ENCODE assay signal across 8 cellular contexts in the genomic region with DNA sequence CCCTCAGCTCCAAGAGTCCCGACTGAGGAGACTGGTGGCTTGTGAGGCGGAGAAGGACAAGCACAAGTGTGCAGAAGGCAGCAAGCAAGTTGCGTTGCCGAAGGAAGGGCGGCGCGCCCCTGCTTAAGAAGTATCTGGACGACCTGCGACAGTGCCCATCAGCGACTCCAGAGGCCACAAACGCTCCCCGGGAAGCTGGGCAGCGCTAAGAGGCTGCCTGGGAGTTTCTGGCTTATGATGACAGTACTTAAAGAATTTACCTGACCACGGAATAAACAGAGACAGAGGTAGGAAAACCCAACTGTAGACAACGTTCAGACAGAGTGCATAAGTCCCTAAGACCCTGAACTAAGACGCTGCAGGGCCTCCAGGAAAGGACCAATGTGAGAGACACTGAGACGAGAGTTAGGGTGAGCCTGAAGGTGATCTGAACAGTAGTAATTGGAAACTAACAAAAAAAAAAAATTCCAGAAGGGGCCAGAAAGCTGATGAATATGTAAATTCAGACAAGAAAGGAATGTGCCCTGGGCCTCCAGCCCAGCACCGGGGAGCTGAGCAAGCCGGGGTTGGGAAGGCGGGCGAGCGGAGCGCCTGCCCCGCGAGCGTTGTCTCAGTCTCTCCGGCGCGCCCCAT. TPM values are rescaled to one million over a fixed set of nuclear protein-coding genes. Genes with fewer than 3 reads are reported as not detected.
DNase-seq lines count a peak whose midpoint lies in the region; FAIRE-seq lines count a peak whose summit lies in the region.

No MANE protein-coding gene starts in this region.

- H3K36me3 ChIP-seq in HUES48 (ENCODE audit: control insufficient read depth, insufficient read depth, low read length): no peaks in the 10 kb centered on the region
- no peaks in the 10 kb centered on the region for H3K36me3 ChIP-seq in stomach smooth muscle (ENCODE audit: control insufficient read depth in 2 of 2, insufficient read depth in 2 of 2, low read length in 2 of 2)

- H3K27me3 ChIP-seq in HUES48 (ENCODE audit: control insufficient read depth, insufficient read depth, low read length) (peaks cover 39% of the 10 kb centered on the region), stomach smooth muscle (ENCODE audit: control insufficient read depth in 1 of 2, insufficient read depth in 2 of 2, low read length in 2 of 2) (peaks cover 0 to 2% of the 10 kb centered on the region in 2 donors)

- POLR2A ChIA-PET in activated CD4-positive, alpha-beta T cell treated with anti-CD3 and anti-CD28 coated beads, Interleukin-2, amount 10 ng/mL, durations not matched to agents 7 days and 5 days (lab: Charles Lee): interaction anchor here (0.9 to 1.6 kb wide), 4 partner anchors 67 to 158 kb away, joined by 4 to 9 read pairs (median 8); no protein-coding TSS in a partner anchor

- DNase-seq in activated CD4-positive, alpha-beta T cell treated with anti-CD3 and anti-CD28 coated beads, Interleukin-2, amount 10 ng/mL, durations not matched to agents 7 days and 5 days: peak; percentile 14
- DNase-seq in activated CD4-positive, alpha-beta T cell treated with anti-CD3 and anti-CD28 coated beads, Interleukin-2, amount 50 U/mL, for 4 hours: no peak
- no peak for DNase-seq in activated naive CD8-positive, alpha-beta T cell treated with anti-CD3 and anti-CD28 coated beads for 36 hours
- DNase-seq in immature natural killer cell (no peak), HTR-8/SVneo (ENCODE audit: insufficient read length, low spot score) (no peak), GM19240 (ENCODE audit: insufficient read length, low spot score) (no peak)

- H3K4me3 Mint-ChIP-seq in activated CD4-positive, alpha-beta T cell treated with anti-CD3 and anti-CD28 coated beads, Interleukin-2, amount 10 ng/mL, durations not matched to agents 7 days and 5 days: peak overlapping the region; percentile 92
- peak overlapping the region; percentile 93 for H3K4me3 Mint-ChIP-seq in activated naive CD8-positive, alpha-beta T cell treated with anti-CD3 and anti-CD28 coated beads for 36 hours
- H3K4me3 Mint-ChIP-seq in immature natural killer cell: peak overlapping the region; percentile 91 to 98 (median 96)

- H3K36me3 Mint-ChIP-seq in activated CD4-positive, alpha-beta T cell treated with anti-CD3 and anti-CD28 coated beads, Interleukin-2, amount 10 ng/mL, durations not matched to agents 7 days and 5 days (ENCODE audit: low read depth): peaks cover 31% of the 10 kb centered on the region
- H3K36me3 Mint-ChIP-seq in activated naive CD8-positive, alpha-beta T cell treated with anti-CD3 and anti-CD28 coated beads for 36 hours: peaks cover 19% of the 10 kb centered on the region
- H3K36me3 Mint-ChIP-seq in immature natural killer cell: peaks cover 0 to 5% (median 0%) of the 10 kb centered on the region in 3 donors

- H3K27ac ChIP-seq in HUES48 (ENCODE audit: low read depth, low read length): peak overlapping the region; percentile 72
- no peak overlapping the region for H3K27ac ChIP-seq in stomach smooth muscle (ENCODE audit: low read length)

- peaks cover 8% of the 10 kb centered on the region for H3K27me3 Mint-ChIP-seq in activated CD4-positive, alpha-beta T cell treated with anti-CD3 and anti-CD28 coated beads, Interleukin-2, amount 10 ng/mL, durations not matched to agents 7 days and 5 days
- no peaks in the 10 kb centered on the region for H3K27me3 Mint-ChIP-seq in activated naive CD8-positive, alpha-beta T cell treated with anti-CD3 and anti-CD28 coated beads for 36 hours
- H3K27me3 Mint-ChIP-seq in immature natural killer cell (ENCODE audit: low read depth in 3 of 3): peaks cover 11 to 21% (median 16%) of the 10 kb centered on the region in 3 donors

- peaks cover 71% of the 10 kb centered on the region for H3K4me1 Mint-ChIP-seq in activated CD4-positive, alpha-beta T cell treated with anti-CD3 and anti-CD28 coated beads, Interleukin-2, amount 10 ng/mL, durations not matched to agents 7 days and 5 days
- H3K4me1 Mint-ChIP-seq in activated naive CD8-positive, alpha-beta T cell treated with anti-CD3 and anti-CD28 coated beads for 36 hours: peaks cover 56% of the 10 kb centered on the region
- H3K4me1 Mint-ChIP-seq in immature natural killer cell: peaks cover 63 to 75% of the 10 kb centered on the region in 2 donors

- H3K9ac ChIP-seq in HUES48 (ENCODE audit: low read depth, low read length): peak overlapping the region; percentile 26
- H3K9ac ChIP-seq in stomach smooth muscle (ENCODE audit: low read length in 2 of 2): peak overlapping the region; percentile 15 to 42

- CTCF ChIA-PET in activated CD4-positive, alpha-beta T cell treated with anti-CD3 and anti-CD28 coated beads, Interleukin-2, amount 10 ng/mL, durations not matched to agents 7 days and 5 days (lab: Charles Lee): interaction anchor here (0.5 to 4.0 kb wide), 24 partner anchors 9 to 968 kb away, joined by 3 to 28 read pairs (median 4); no protein-coding TSS in a partner anchor

- FAIRE-seq in HTR-8/SVneo (lab: Jason Lieb, UNC): no peak

- H3K9me3 ChIP-seq in HUES48 (ENCODE audit: control insufficient read depth, insufficient read depth, low read length): no peaks in the 10 kb centered on the region
- no peaks in the 10 kb centered on the region for H3K9me3 ChIP-seq in stomach smooth muscle (ENCODE audit: control insufficient read depth in 2 of 2, low read length in 2 of 2)

- H3K27ac Mint-ChIP-seq in activated CD4-positive, alpha-beta T cell treated with anti-CD3 and anti-CD28 coated beads, Interleukin-2, amount 10 ng/mL, durations not matched to agents 7 days and 5 days: peak overlapping the region; percentile 93
- H3K27ac Mint-ChIP-seq in activated naive CD8-positive, alpha-beta T cell treated with anti-CD3 and anti-CD28 coated beads for 36 hours: peak overlapping the region; percentile 86
- peak overlapping the region; percentile 87 to 93 (median 90) for H3K27ac Mint-ChIP-seq in immature natural killer cell

- H3K4me1 ChIP-seq in HUES48 (ENCODE audit: control insufficient read depth, insufficient read depth, low read length) (peaks cover 49% of the 10 kb centered on the region), stomach smooth muscle (ENCODE audit: control insufficient read depth, insufficient read depth, low read length) (peaks cover 28% of the 10 kb centered on the region)

- H3K4me3 ChIP-seq in HUES48 (ENCODE audit: low read depth, low read length) (peak overlapping the region; percentile 80), stomach smooth muscle (ENCODE audit: low read length in 2 of 2) (peak overlapping the region; percentile 44 to 74)

- H3K9me3 Mint-ChIP-seq in activated CD4-positive, alpha-beta T cell treated with anti-CD3 and anti-CD28 coated beads, Interleukin-2, amount 10 ng/mL, durations not matched to agents 7 days and 5 days: no peaks in the 10 kb centered on the region
- H3K9me3 Mint-ChIP-seq in activated naive CD8-positive, alpha-beta T cell treated with anti-CD3 and anti-CD28 coated beads for 36 hours: no peaks in the 10 kb centered on the region
- no peaks in the 10 kb centered on the region for H3K9me3 Mint-ChIP-seq in immature natural killer cell

RNA-seq across cellular contexts. Expression of gene OSBPL3, which starts 1.0 kb away (rescaled TPM):
- 10 to 100 TPM; 77.5 to 77.9 TPM for total RNA-seq in activated CD4-positive, alpha-beta T cell treated with anti-CD3 and anti-CD28 coated beads, Interleukin-2, amount 10 ng/mL, durations not matched to agents 7 days and 5 days
- 10 to 100 TPM; 40.8 to 44.1 TPM for total RNA-seq in activated naive CD8-positive, alpha-beta T cell treated with anti-CD3 and anti-CD28 coated beads for 36 hours
- polyA plus RNA-seq in immature natural killer cell: 10 to 100 TPM in 1 of 3 donors, 1 to 10 TPM in 2; 6.4 to 20.0 (median 8.5) TPM
